In the genomic region with DNA sequence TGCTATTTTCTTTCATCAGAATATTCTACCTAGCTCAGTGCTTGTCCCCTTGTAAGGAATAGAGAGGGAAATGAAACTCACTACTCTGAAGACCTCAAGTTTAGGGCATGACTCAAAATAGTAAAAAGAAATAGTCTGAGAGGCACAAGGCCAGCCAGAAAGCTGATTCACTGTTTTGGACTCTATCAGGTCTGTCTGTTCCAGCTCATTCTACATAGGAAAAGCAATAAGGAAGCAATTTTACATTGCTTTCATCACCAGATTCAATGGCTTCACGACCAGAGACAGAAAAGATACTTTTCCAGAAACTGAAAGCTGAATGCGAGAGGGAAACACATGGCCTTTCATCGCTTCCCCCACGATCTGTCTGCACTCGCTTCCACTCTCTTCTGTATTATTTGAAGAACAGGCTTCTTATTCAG, we compare ENCODE assay signal across 8 cellular contexts.
DNase-seq lines count a peak whose midpoint lies in the region; ATAC-seq and TF ChIP-seq lines count a peak whose summit lies in the region.

No MANE protein-coding gene starts in this region.

- CTCF ChIA-PET in Caco-2 (lab: Charles Lee): no interaction called here

- H3K36me3 Mint-ChIP-seq in stimulated activated naive B cell treated with anti-CD40 and anti-IgM and Interleukin-4, amounts not matched to agents 10 μg/mL and 1 μg/mL and 100 μg/mL, for 72 hours: peaks cover 3% of the 10 kb centered on the region in 2 donors
- no peaks in the 10 kb centered on the region for H3K36me3 Mint-ChIP-seq in Caco-2 (ENCODE audit: insufficient read depth, unreplicated experiment)

- no peak for TF ChIP-seq CTCF in AG10803 (conservative IDR thresholded peaks at IDR 0.05; ENCODE audit: low read length)
- TF ChIP-seq CTCF in esophagus muscularis mucosa (IDR thresholded peaks at IDR 0.05): no peak
- no peak for TF ChIP-seq CTCF in Caco-2 (IDR thresholded peaks at IDR 0.05; ENCODE audit: insufficient read depth in 1 of 2, low read depth in 1 of 2, low read length in 1 of 2, severe bottlenecking in 1 of 2, unreplicated experiment in 1 of 2)

- WGBS in esophagus muscularis mucosa: 40% methylated on average over 5 of the region's 5 CpGs

- TF ChIP-seq EP300 in esophagus muscularis mucosa (IDR thresholded peaks at IDR 0.05): no peak

- H3K4me3 ChIP-seq in AG10803 (ENCODE audit: low read length): peak overlapping the region; percentile 50
- peak overlapping the region in 1 of 4 donors; percentile 16 for H3K4me3 ChIP-seq in esophagus muscularis mucosa
- no peak overlapping the region for H3K4me3 ChIP-seq in Caco-2 (ENCODE audit: low read depth, low read length)

- peak overlapping the region; percentile 37 for H3K27ac Mint-ChIP-seq in stimulated activated naive B cell treated with anti-CD40 and anti-IgM and Interleukin-4, amounts not matched to agents 10 μg/mL and 1 μg/mL and 100 μg/mL, for 72 hours
- no peak overlapping the region for H3K27ac Mint-ChIP-seq in Caco-2 (ENCODE audit: unreplicated experiment)

- no TSS peak for BruUV-seq in Caco-2 (replicated peaks; lab: Mats Ljungman, UMichigan)

- peak; percentile 98 for ATAC-seq in GM21423 (IDR thresholded peaks at IDR 0.05; ENCODE audit: unreplicated experiment)
- ATAC-seq in stimulated activated naive B cell treated with anti-CD40 and anti-IgM and Interleukin-4, amounts not matched to agents 10 μg/mL and 1 μg/mL and 100 μg/mL, for 72 hours (replicated peaks): peak; percentile 99
- no peak for ATAC-seq in stimulated activated naive CD8-positive, alpha-beta T cell treated with anti-CD3 and anti-CD28 coated beads, Interleukin-15, Interleukin-2, amounts not matched to agents 100 U/mL and 50 U/mL, for 24 hours

- H3K36me3 ChIP-seq in esophagus muscularis mucosa: no peaks in the 10 kb centered on the region
- no peaks in the 10 kb centered on the region for H3K36me3 ChIP-seq in Caco-2 (ENCODE audit: control insufficient read depth, insufficient read depth, low read length)

- intact Hi-C loops in esophagus muscularis mucosa (cut with DNase I) (no loop called here), Caco-2 (cut with micrococcal nuclease; ENCODE audit: unreplicated experiment) (no loop called here)

- H3K9me3 ChIP-seq in esophagus muscularis mucosa (no peaks in the 10 kb centered on the region), Caco-2 (no peaks in the 10 kb centered on the region)

- H3K4me1 ChIP-seq in esophagus muscularis mucosa (peaks cover 10 to 25% (median 20%) of the 10 kb centered on the region in 4 donors), Caco-2 (no peaks in the 10 kb centered on the region)

- peak overlapping the region; percentile 48 to 63 (median 54) for H3K27ac ChIP-seq in esophagus muscularis mucosa (replicated peaks in 1 of 4)

- H3K27me3 ChIP-seq in esophagus muscularis mucosa (no peaks in the 10 kb centered on the region), Caco-2 (replicated peaks; ENCODE audit: control insufficient read depth, insufficient read depth, low read length) (no peaks in the 10 kb centered on the region)

- DNase-seq in AG10803 (ENCODE audit: low read depth) (peak; percentile 86), HPDE6-E6E7 (ENCODE audit: extremely low spot score) (peak; percentile 0), esophagus muscularis mucosa (ENCODE audit: extremely low spot score) (no peak), Caco-2 (no peak), NCI-H446 treated with DMSO at 0.1 percent for 48 hours (lab: John Stamatoyannopoulos, UW) (no peak)
- DNase-seq in stimulated activated naive B cell treated with anti-CD40 and anti-IgM and Interleukin-4, amounts not matched to agents 10 μg/mL and 1 μg/mL and 100 μg/mL, for 72 hours: peak; percentile 3
- no peak for DNase-seq in stimulated activated naive CD8-positive, alpha-beta T cell treated with anti-CD3 and anti-CD28 coated beads, Interleukin-15, Interleukin-2, amounts not matched to agents 100 U/mL and 50 U/mL, for 24 hours

- POLR2A ChIA-PET in Caco-2 (lab: Charles Lee): no interaction called here

- H3K27me3 Mint-ChIP-seq in stimulated activated naive B cell treated with anti-CD40 and anti-IgM and Interleukin-4, amounts not matched to agents 10 μg/mL and 1 μg/mL and 100 μg/mL, for 72 hours: no peaks in the 10 kb centered on the region
- H3K27me3 Mint-ChIP-seq in Caco-2 (ENCODE audit: insufficient read depth, unreplicated experiment): no peaks in the 10 kb centered on the region

- no peak for TF ChIP-seq POLR2A in esophagus muscularis mucosa (IDR thresholded peaks at IDR 0.05; ENCODE audit: low read depth)

- peak overlapping the region; percentile 28 to 46 for H3K4me3 Mint-ChIP-seq in stimulated activated naive B cell treated with anti-CD40 and anti-IgM and Interleukin-4, amounts not matched to agents 10 μg/mL and 1 μg/mL and 100 μg/mL, for 72 hours
- no peak overlapping the region for H3K4me3 Mint-ChIP-seq in Caco-2 (ENCODE audit: unreplicated experiment)

- H3K4me1 Mint-ChIP-seq in stimulated activated naive B cell treated with anti-CD40 and anti-IgM and Interleukin-4, amounts not matched to agents 10 μg/mL and 1 μg/mL and 100 μg/mL, for 72 hours: peaks cover 7 to 17% of the 10 kb centered on the region in 2 donors
- no peaks in the 10 kb centered on the region for H3K4me1 Mint-ChIP-seq in Caco-2 (ENCODE audit: low read depth, unreplicated experiment)

- H3K9me3 Mint-ChIP-seq in stimulated activated naive B cell treated with anti-CD40 and anti-IgM and Interleukin-4, amounts not matched to agents 10 μg/mL and 1 μg/mL and 100 μg/mL, for 72 hours: no peaks in the 10 kb centered on the region
- no peaks in the 10 kb centered on the region for H3K9me3 Mint-ChIP-seq in Caco-2 (ENCODE audit: unreplicated experiment)

Comparison
In these comparisons a context has a peak if more than half of its experiments do, and no peak if none do; other contexts are left out.
1. DNase-seq: peak in AG10803 (single experiment), HPDE6-E6E7 (single experiment) and stimulated activated naive B cell treated with anti-CD40 and anti-IgM and Interleukin-4, amounts not matched to agents 10 μg/mL and 1 μg/mL and 100 μg/mL, for 72 hours (single experiment); none in esophagus muscularis mucosa (single experiment), stimulated activated naive CD8-positive, alpha-beta T cell treated with anti-CD3 and anti-CD28 coated beads, Interleukin-15, Interleukin-2, amounts not matched to agents 100 U/mL and 50 U/mL, for 24 hours (single experiment), Caco-2 (0 of 2) and NCI-H446 treated with DMSO at 0.1 percent for 48 hours (single experiment).